1 cellular context compared by ENCODE assay signal in genomic region chr17:73569758-73570319, GRCh38.
TF ChIP-seq lines count a peak whose summit lies in the region.

No MANE protein-coding gene starts in this region.

TF ChIP-seq in H1, 55 proteins besides CTCF, POLR2A, EP300 and RAD21:
- TF ChIP-seq TEAD4 (IDR thresholded peaks at IDR 0.05; ENCODE audit: low read depth, low read length) (no peak), SIRT6 (IDR thresholded peaks at IDR 0.05; ENCODE audit: low read length) (no peak), POLR2AphosphoS5 (IDR thresholded peaks at IDR 0.05; ENCODE audit: low read depth, low read length) (no peak), CHD1 (IDR thresholded peaks at IDR 0.05; ENCODE audit: low read depth, low read length) (no peak), POU5F1 (IDR thresholded peaks at IDR 0.05; ENCODE audit: low read depth, low read length) (no peak), BACH1 (IDR thresholded peaks at IDR 0.05; ENCODE audit: low read length) (no peak), KDM4A (IDR thresholded peaks at IDR 0.05; ENCODE audit: low read depth, low read length, severe bottlenecking) (no peak), SP4 (IDR thresholded peaks at IDR 0.05; ENCODE audit: low read length) (no peak), CHD7 (IDR thresholded peaks at IDR 0.05; ENCODE audit: insufficient replicate concordance, low read length) (no peak), RNF2 (IDR thresholded peaks at IDR 0.05; ENCODE audit: borderline replicate concordance, low read depth, low read length, missing control alignments, poor library complexity, severe bottlenecking) (no peak), PHF8 (conservative IDR thresholded peaks at IDR 0.05; ENCODE audit: low read depth, low read length) (no peak), SP1 (IDR thresholded peaks at IDR 0.05; ENCODE audit: low read depth, low read length) (no peak), CBX5 (IDR thresholded peaks at IDR 0.05; ENCODE audit: low read depth, low read length) (no peak)
